Comparison of ENCODE assay signal across 13 cellular contexts in genomic region chr13:42832341-42833153, GRCh38. TPM values are rescaled to one million over a fixed set of nuclear protein-coding genes. Genes with fewer than 3 reads are reported as not detected.
DNase-seq lines count a peak whose midpoint lies in the region; ATAC-seq and TF ChIP-seq lines count a peak whose summit lies in the region.
"Had no signal": no experiment of that assay in that cellular context is flagged by ENCODE, and none has a peak within 500 bp of the region (broad histone marks: within the 10 kb centered on the region; RNA-seq: fewer than 3 reads in every experiment).

No MANE protein-coding gene starts in this region.

- H3K27ac ChIP-seq in SJSA1 (peak overlapping the region; percentile 72), smooth muscle cell (ENCODE audit: low read depth) (peak overlapping the region; percentile 79)
- H3K27ac ChIP-seq: Peyer's patch had no signal

- DNase-seq in NOMO-1 treated with DMSO at 0.1 percent for 48 hours (lab: John Stamatoyannopoulos, UW; ENCODE audit: unreplicated experiment) (peak; percentile 35), NOMO-1 treated with dmso at 0.1 percent for 144 hours (lab: John Stamatoyannopoulos, UW; ENCODE audit: unreplicated experiment) (no peak), SJSA1 (ENCODE audit: low read depth in 1 of 2, low spot score in 2 of 2) (peak in 1 of 2 experiments; percentile 45), foreskin melanocyte (peak; percentile 16), smooth muscle cell (lab: John Stamatoyannopoulos, UW; ENCODE audit: unreplicated experiment) (no peak)
- DNase-seq in activated CD4-positive, alpha-beta memory T cell treated with anti-CD3 and anti-CD28 coated beads for 36 hours: no peak
- DNase-seq: 8988T; activated CD4-positive, alpha-beta T cell treated with anti-CD3 and anti-CD28 coated beads, Interleukin-2, amount 10 ng/mL, durations not matched to agents 24 days and 14 days; NCI-H1417 treated with DMSO at 0.1 percent for 48 hours had no signal

- H3K27ac Mint-ChIP-seq in activated CD4-positive, alpha-beta memory T cell treated with anti-CD3 and anti-CD28 coated beads for 36 hours: no peak overlapping the region
- H3K27ac Mint-ChIP-seq: activated CD4-positive, alpha-beta T cell treated with anti-CD3 and anti-CD28 coated beads, Interleukin-2, amount 10 ng/mL, durations not matched to agents 24 days and 14 days had no signal

- 41% methylated on average over 10 of the region's 10 CpGs for WGBS in smooth muscle cell (ENCODE audit: low lambda C conversion rate)

- H3K4me1 ChIP-seq in SJSA1 (replicated peaks): peaks cover 29% of the 10 kb centered on the region
- no peaks in the 10 kb centered on the region for H3K4me1 ChIP-seq in smooth muscle cell (ENCODE audit: low read depth)

- ATAC-seq in GM21423 (IDR thresholded peaks at IDR 0.05; ENCODE audit: unreplicated experiment) (no peak), GM21526 (IDR thresholded peaks at IDR 0.05; ENCODE audit: low FRiP score, unreplicated experiment) (no peak)

- CTCF ChIA-PET in activated CD4-positive, alpha-beta memory T cell treated with anti-CD3 and anti-CD28 coated beads for 36 hours (lab: Charles Lee): no interaction called here

- H3K36me3 ChIP-seq in SJSA1 (no peaks in the 10 kb centered on the region), smooth muscle cell (ENCODE audit: low read depth) (no peaks in the 10 kb centered on the region)
- H3K36me3 ChIP-seq: Peyer's patch had no signal

- H2AFZ ChIP-seq in smooth muscle cell (ENCODE audit: low read depth): peak overlapping the region; percentile 17

- no peak overlapping the region for H3K4me3 Mint-ChIP-seq in activated CD4-positive, alpha-beta memory T cell treated with anti-CD3 and anti-CD28 coated beads for 36 hours
- H3K4me3 Mint-ChIP-seq: activated CD4-positive, alpha-beta T cell treated with anti-CD3 and anti-CD28 coated beads, Interleukin-2, amount 10 ng/mL, durations not matched to agents 24 days and 14 days; central memory CD8-positive, alpha-beta T cell had no signal

- no peaks in the 10 kb centered on the region for H3K36me3 Mint-ChIP-seq in activated CD4-positive, alpha-beta memory T cell treated with anti-CD3 and anti-CD28 coated beads for 36 hours

- POLR2A ChIA-PET in activated CD4-positive, alpha-beta memory T cell treated with anti-CD3 and anti-CD28 coated beads for 36 hours (lab: Charles Lee): no interaction called here

- peaks cover 4% of the 10 kb centered on the region for H3K4me1 Mint-ChIP-seq in activated CD4-positive, alpha-beta memory T cell treated with anti-CD3 and anti-CD28 coated beads for 36 hours (ENCODE audit: low read depth)
- H3K4me1 Mint-ChIP-seq: central memory CD8-positive, alpha-beta T cell had no signal

- no peaks in the 10 kb centered on the region for H4K20me1 ChIP-seq in smooth muscle cell (ENCODE audit: low read depth)

- no peaks in the 10 kb centered on the region for H3K79me2 ChIP-seq in smooth muscle cell (ENCODE audit: low read depth)

- H3F3A ChIP-seq in smooth muscle cell (ENCODE audit: low read depth): peaks cover 3% of the 10 kb centered on the region

- peaks cover 1% of the 10 kb centered on the region for H3K27me3 Mint-ChIP-seq in activated CD4-positive, alpha-beta memory T cell treated with anti-CD3 and anti-CD28 coated beads for 36 hours

- intact Hi-C loops in activated CD4-positive, alpha-beta memory T cell treated with anti-CD3 and anti-CD28 coated beads for 36 hours (cut with micrococcal nuclease): no loop called here

- H3K27me3 ChIP-seq in SJSA1 (replicated peaks) (no peaks in the 10 kb centered on the region), smooth muscle cell (ENCODE audit: low read depth) (no peaks in the 10 kb centered on the region)
- H3K27me3 ChIP-seq: Peyer's patch had no signal

- H3K9me3 ChIP-seq in SJSA1 (replicated peaks) (no peaks in the 10 kb centered on the region), smooth muscle cell (replicated peaks; ENCODE audit: low read depth) (no peaks in the 10 kb centered on the region)
- H3K9me3 ChIP-seq: Peyer's patch had no signal

- H3K9me3 Mint-ChIP-seq in activated CD4-positive, alpha-beta memory T cell treated with anti-CD3 and anti-CD28 coated beads for 36 hours: no peaks in the 10 kb centered on the region
- H3K9me3 Mint-ChIP-seq: activated CD4-positive, alpha-beta T cell treated with anti-CD3 and anti-CD28 coated beads, Interleukin-2, amount 10 ng/mL, durations not matched to agents 24 days and 14 days; central memory CD8-positive, alpha-beta T cell had no signal

- TF ChIP-seq CTCF in smooth muscle cell (IDR thresholded peaks at IDR 0.05; ENCODE audit: borderline replicate concordance, insufficient read depth, poor library complexity, severe bottlenecking): no peak

- H3K4me3 ChIP-seq in SJSA1 (no peak overlapping the region), smooth muscle cell (no peak overlapping the region)
- H3K4me3 ChIP-seq: Peyer's patch had no signal

- H3K9ac ChIP-seq in smooth muscle cell (ENCODE audit: low read depth): no peak overlapping the region

- H3K4me2 ChIP-seq in smooth muscle cell: peak overlapping the region; percentile 55

RNA-seq across cellular contexts. Expression of gene FAM216B, which starts 51.2 kb away (rescaled TPM):
- 1.4 TPM in 1 of 2 replicates, not detected in the other for total RNA-seq in SJSA1 (2014; rRNA removed; shearing (Covaris generic))
- total RNA-seq in smooth muscle cell: not detected in 2 replicates
- not detected in 2 replicates for polyA plus RNA-seq in smooth muscle cell
- not detected for total RNA-seq in activated CD4-positive, alpha-beta memory T cell treated with anti-CD3 and anti-CD28 coated beads for 36 hours
- total RNA-seq: activated CD4-positive, alpha-beta T cell treated with anti-CD3 and anti-CD28 coated beads, Interleukin-2, amount 10 ng/mL, durations not matched to agents 24 days and 14 days had no signal

Comparison
In these comparisons a context has a peak if more than half of its experiments do, and no peak if none do; other contexts are left out.
1. DNase-seq: peak in NOMO-1 treated with DMSO at 0.1 percent for 48 hours (single experiment) and foreskin melanocyte (single experiment); none in NOMO-1 treated with dmso at 0.1 percent for 144 hours (single experiment), smooth muscle cell (single experiment) and activated CD4-positive, alpha-beta memory T cell treated with anti-CD3 and anti-CD28 coated beads for 36 hours (single experiment).